1 cellular context compared by ENCODE assay signal in the genomic region with DNA sequence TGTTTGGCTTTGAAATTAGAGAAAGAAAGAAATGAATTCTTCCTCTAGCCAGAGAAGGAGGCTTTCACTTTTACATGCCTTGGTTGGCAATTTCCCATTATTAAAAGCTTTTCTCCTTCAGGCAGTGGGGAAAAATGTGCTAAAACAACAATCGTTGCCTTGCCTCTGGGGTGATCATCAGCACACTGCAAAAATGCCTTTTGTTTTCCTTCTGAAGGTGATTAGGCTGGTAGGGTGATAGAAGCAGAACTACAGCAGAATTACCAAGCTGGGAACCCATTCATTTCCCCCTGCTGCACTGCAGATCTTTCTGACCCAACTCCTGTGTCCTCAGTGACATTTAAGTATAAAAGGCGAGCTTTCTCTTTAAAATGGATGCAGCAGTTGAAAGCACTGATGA.
TF ChIP-seq lines count a peak whose summit lies in the region.

No MANE protein-coding gene starts in this region.

TF ChIP-seq in IMR-90, 13 proteins besides CTCF, POLR2A, EP300 and RAD21:
- no peak for TF ChIP-seq RCOR1 (IDR thresholded peaks at IDR 0.05; ENCODE audit: insufficient replicate concordance, low read length)
- TF ChIP-seq, protein P1, sequence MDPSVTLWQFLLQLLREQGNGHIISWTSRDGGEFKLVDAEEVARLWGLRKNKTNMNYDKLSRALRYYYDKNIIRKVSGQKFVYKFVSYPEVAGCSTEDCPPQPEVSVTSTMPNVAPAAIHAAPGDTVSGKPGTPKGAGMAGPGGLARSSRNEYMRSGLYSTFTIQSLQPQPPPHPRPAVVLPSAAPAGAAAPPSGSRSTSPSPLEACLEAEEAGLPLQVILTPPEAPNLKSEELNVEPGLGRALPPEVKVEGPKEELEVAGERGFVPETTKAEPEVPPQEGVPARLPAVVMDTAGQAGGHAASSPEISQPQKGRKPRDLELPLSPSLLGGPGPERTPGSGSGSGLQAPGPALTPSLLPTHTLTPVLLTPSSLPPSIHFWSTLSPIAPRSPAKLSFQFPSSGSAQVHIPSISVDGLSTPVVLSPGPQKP (IDR thresholded peaks at IDR 0.05; ENCODE audit: borderline replicate concordance, low read depth, low read length), result no peak
- no peak for TF ChIP-seq NFE2L2 (IDR thresholded peaks at IDR 0.05; ENCODE audit: low read depth, low read length)
- no peak for TF ChIP-seq MXI1 (IDR thresholded peaks at IDR 0.05; ENCODE audit: borderline replicate concordance, low read depth, low read length)
- no peak for TF ChIP-seq CEBPB (IDR thresholded peaks at IDR 0.05; ENCODE audit: low read depth, low read length)
- TF ChIP-seq RFX5 (IDR thresholded peaks at IDR 0.05; ENCODE audit: low read depth, low read length), result no peak
- TF ChIP-seq MAZ (IDR thresholded peaks at IDR 0.05; ENCODE audit: borderline replicate concordance, low read depth, low read length), result no peak
- TF ChIP-seq, protein P2, sequence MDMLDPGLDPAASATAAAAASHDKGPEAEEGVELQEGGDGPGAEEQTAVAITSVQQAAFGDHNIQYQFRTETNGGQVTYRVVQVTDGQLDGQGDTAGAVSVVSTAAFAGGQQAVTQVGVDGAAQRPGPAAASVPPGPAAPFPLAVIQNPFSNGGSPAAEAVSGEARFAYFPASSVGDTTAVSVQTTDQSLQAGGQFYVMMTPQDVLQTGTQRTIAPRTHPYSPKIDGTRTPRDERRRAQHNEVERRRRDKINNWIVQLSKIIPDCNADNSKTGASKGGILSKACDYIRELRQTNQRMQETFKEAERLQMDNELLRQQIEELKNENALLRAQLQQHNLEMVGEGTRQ (IDR thresholded peaks at IDR 0.05; ENCODE audit: low read depth, low read length), result no peak
- TF ChIP-seq BHLHE40 (IDR thresholded peaks at IDR 0.05; ENCODE audit: low read depth, low read length), result no peak
- TF ChIP-seq MAFK (IDR thresholded peaks at IDR 0.05; ENCODE audit: low read depth, low read length), result no peak
- TF ChIP-seq FOS (IDR thresholded peaks at IDR 0.05; ENCODE audit: low read depth, low read length), result no peak
- TF ChIP-seq SMC3 (IDR thresholded peaks at IDR 0.05; ENCODE audit: low read depth, low read length), result no peak
- no peak for TF ChIP-seq CHD1 (IDR thresholded peaks at IDR 0.05; ENCODE audit: low read depth, low read length)
